ENCODE assay signal across 21 cellular contexts in genomic region chr15:62833671-62834070, GRCh38.
DNase-seq lines count a peak whose midpoint lies in the region; ATAC-seq, FAIRE-seq and TF ChIP-seq lines count a peak whose summit lies in the region.
"Had no signal": no experiment of that assay in that cellular context is flagged by ENCODE, and none has a peak within 500 bp of the region (broad histone marks: within the 10 kb centered on the region; RNA-seq: fewer than 3 reads in every experiment).

No MANE protein-coding gene starts in this region.

- no peak overlapping the region for H3K27ac Mint-ChIP-seq in GM23338
- H3K27ac Mint-ChIP-seq: CD14-positive monocyte had no signal

- H3K23me2 ChIP-seq in H1 (ENCODE audit: low read depth, low read length): no peaks in the 10 kb centered on the region

- no peak overlapping the region for H4K5ac ChIP-seq in H1 (ENCODE audit: insufficient read length, low read depth, low read length)

- POLR2A ChIA-PET in H1 (lab: Charles Lee; ENCODE audit: partially characterized antibody): interaction anchor here (1.1 to 1.2 kb wide), 2 partner anchors 8 to 11 kb away, joined by 3 to 4 read pairs; no protein-coding TSS in a partner anchor

- H3K27me3 Mint-ChIP-seq in GM23338 (ENCODE audit: insufficient read depth, low read depth, poor library complexity): peaks cover 5% of the 10 kb centered on the region

- H3K36me3 Mint-ChIP-seq in GM23338 (ENCODE audit: low read depth): peaks cover 5% of the 10 kb centered on the region; the same call in 1 of the 3 replicates
- H3K36me3 Mint-ChIP-seq: CD14-positive monocyte had no signal

- no peaks in the 10 kb centered on the region for H3K79me1 ChIP-seq in H1 (ENCODE audit: low read depth, low read length)

- no peak overlapping the region for H2BK120ac ChIP-seq in H1 (replicated peaks; ENCODE audit: low read depth, low read length)

- no peak overlapping the region for H3K14ac ChIP-seq in H1 (ENCODE audit: insufficient read length)

- no peak overlapping the region for H3K18ac ChIP-seq in H1 (ENCODE audit: extremely low read depth, low read length)

- FAIRE-seq in H1 (lab: Jason Lieb, UNC): no peak
- FAIRE-seq: K562 had no signal

- H2BK12ac ChIP-seq in H1 (ENCODE audit: low read depth, low read length): no peak overlapping the region

- H3K9ac ChIP-seq in H1 (replicated peaks in 1 of 4; ENCODE audit: extremely low read depth in 1 of 4, low read depth in 3 of 4, low read length in 3 of 4): no peak overlapping the region
- H3K9ac ChIP-seq: SK-N-SH had no signal

- no peaks in the 10 kb centered on the region for H3K27me3 ChIP-seq in GM23338 (ENCODE audit: insufficient read depth)
- no peaks in the 10 kb centered on the region for H3K27me3 ChIP-seq in H1 (replicated peaks in 1 of 4; ENCODE audit: control insufficient read depth in 3 of 4, extremely low read depth in 1 of 4, insufficient read depth in 3 of 4, low read length in 3 of 4)
- no peaks in the 10 kb centered on the region for H3K27me3 ChIP-seq in hepatocyte

- H3K4me2 ChIP-seq in GM23338 (no peak overlapping the region), H1 (ENCODE audit: insufficient read depth in 1 of 2, low read depth in 2 of 2, low read length in 2 of 2) (no peak overlapping the region), hepatocyte (no peak overlapping the region)
- H3K4me2 ChIP-seq: SK-N-SH had no signal

- CTCF ChIA-PET in H1 (lab: Charles Lee; ENCODE audit: partially characterized antibody): no interaction called here

- TF ChIP-seq POLR2A in H1 (IDR thresholded peaks at IDR 0.05; ENCODE audit: control extremely low read depth in 1 of 2, low read depth in 2 of 2, low read length in 2 of 2) (no peak), GM18505 (IDR thresholded peaks at IDR 0.05; ENCODE audit: borderline replicate concordance, extremely low read depth, insufficient read depth, insufficient read length) (no peak)

- no peak overlapping the region for H2BK5ac ChIP-seq in H1 (ENCODE audit: low read depth, low read length)

- H3F3A ChIP-seq in GM23338 (replicated peaks; ENCODE audit: low read depth): no peaks in the 10 kb centered on the region

- TF ChIP-seq CTCF in GM23338 (conservative IDR thresholded peaks at IDR 0.05; ENCODE audit: low read depth in 2 of 2) (no peak), H1 (IDR thresholded peaks at IDR 0.05; ENCODE audit: control extremely low read depth in 1 of 3, insufficient read depth in 1 of 3, low read depth in 1 of 3, low read length in 3 of 3) (no peak), hepatocyte (IDR thresholded peaks at IDR 0.05; ENCODE audit: poor library complexity) (no peak)

- TF ChIP-seq EP300 in H1 (IDR thresholded peaks at IDR 0.05; ENCODE audit: borderline replicate concordance in 1 of 2, low read depth in 2 of 2, low read length in 2 of 2): no peak

- H3K4me1 Mint-ChIP-seq in GM23338: peaks cover 5% of the 10 kb centered on the region; the same call in 2 of the 3 replicates

- H2AK5ac ChIP-seq in H1 (ENCODE audit: low read depth, low read length): no peak overlapping the region

- H2AFZ ChIP-seq in GM23338 (no peak overlapping the region), H1 (ENCODE audit: low read length) (no peak overlapping the region), hepatocyte (no peak overlapping the region)

- H2BK20ac ChIP-seq in H1 (ENCODE audit: low read length): 0 out of 2 replicates have a peak overlapping the region, but pooled peaks have one; percentile 17

- DNase-seq in GM23338 (ENCODE audit: low spot score) (no peak), H1 (ENCODE audit: low read depth in 1 of 2, low spot score in 2 of 2) (no peak), hepatocyte (ENCODE audit: low spot score) (peak; percentile 54), sciatic nerve (ENCODE audit: low spot score) (no peak), NCI-H345 treated with DMSO at 0.1 percent for 48 hours (lab: John Stamatoyannopoulos, UW; ENCODE audit: unreplicated experiment) (no peak)
- DNase-seq in stimulated activated CD8-positive, alpha-beta memory T cell treated with anti-CD3 and anti-CD28 coated beads, Interleukin-4, amount 100 ng/mL, for 48 hours: no peak
- DNase-seq: ACHN, DMS79, NCI-H1105 treated with DMSO at 0.1 percent for 48 hours, NCI-H1694 treated with DMSO at 0.1 percent for 48 hours, NCI-H2227 treated with DMSO at 0.1 percent for 48 hours, NCI-H524, NCI-H82, OCI-M1, SHP77 treated with DMSO at 0.1 percent for 48 hours, SK-N-SH had no signal

- no peak for TF ChIP-seq RAD21 in H1 (IDR thresholded peaks at IDR 0.05 in 1 of 2, conservative IDR thresholded peaks at IDR 0.05 in 1 of 2; ENCODE audit: low read depth in 2 of 2, low read length in 2 of 2)

- no peak overlapping the region for H3K23ac ChIP-seq in H1 (ENCODE audit: insufficient read length)

- 91% methylated on average over 10 of the region's 10 CpGs; no CpG with 5 or more reads in 1 of the 2 experiments for WGBS in H1 (ENCODE audit: extremely low coverage in 1 of 2, insufficient coverage in 1 of 2, insufficient read length in 1 of 2, insufficient replicate concordance in 2 of 2, low coverage in 1 of 2, low lambda C conversion rate in 2 of 2, missing lambda C conversion rate in 1 of 2), 2 experiments
- 52% methylated on average over 10 of the region's 10 CpGs for WGBS in hepatocyte (ENCODE audit: low lambda C conversion rate, missing lambda C conversion rate)

- H3K56ac ChIP-seq in H1 (replicated peaks; ENCODE audit: insufficient read length, low read depth, low read length): no peak overlapping the region

- H4K20me1 ChIP-seq in GM23338 (replicated peaks; ENCODE audit: insufficient read depth): no peaks in the 10 kb centered on the region
- H4K20me1 ChIP-seq in H1 (replicated peaks in 1 of 2; ENCODE audit: control insufficient read depth in 1 of 2, insufficient read depth in 2 of 2, low read length in 2 of 2): no peaks in the 10 kb centered on the region
- no peaks in the 10 kb centered on the region for H4K20me1 ChIP-seq in hepatocyte (ENCODE audit: insufficient read depth, poor library complexity, severe bottlenecking)

- intact Hi-C loops in sciatic nerve (cut with DNase I): no loop called here

- H4K91ac ChIP-seq in H1 (replicated peaks; ENCODE audit: insufficient read length, low read length): no peak overlapping the region

- H3K9me3 ChIP-seq in H1 (ENCODE audit: insufficient read depth in 2 of 2, low read depth in 1 of 2, low read length in 1 of 2) (no peaks in the 10 kb centered on the region), hepatocyte (ENCODE audit: low read depth) (no peaks in the 10 kb centered on the region)
- H3K9me3 ChIP-seq: SK-N-SH had no signal

- ATAC-seq in GM23338 (peak; percentile 59; the same call in 2 of the 3 replicates), sciatic nerve (peak; percentile 49), HG03469 (IDR thresholded peaks at IDR 0.05; ENCODE audit: unreplicated experiment) (no peak), GM18505 (IDR thresholded peaks at IDR 0.05; ENCODE audit: unreplicated experiment) (no peak)
- ATAC-seq: HCT116, K562 had no signal

- H4K8ac ChIP-seq in H1 (ENCODE audit: extremely low read depth, insufficient read depth, low read length): no peak overlapping the region

- H3K4me1 ChIP-seq in GM23338 (ENCODE audit: insufficient read depth) (no peaks in the 10 kb centered on the region), H1 (replicated peaks in 1 of 4; ENCODE audit: control insufficient read depth in 3 of 4, insufficient read depth in 4 of 4, low read length in 3 of 4) (peaks cover 0 to 3% (median 1%) of the 10 kb centered on the region in 4 experiments; a peak in 3 of 7 replicates), hepatocyte (ENCODE audit: insufficient read depth) (peaks cover 18% of the 10 kb centered on the region)

- H3K36me3 ChIP-seq in GM23338 (ENCODE audit: insufficient read depth) (no peaks in the 10 kb centered on the region), H1 (ENCODE audit: control insufficient read depth in 2 of 4, insufficient read depth in 4 of 4, low read length in 3 of 4) (no peaks in the 10 kb centered on the region; a peak in 1 of 8 replicates), hepatocyte (replicated peaks; ENCODE audit: insufficient read depth, low read depth) (no peaks in the 10 kb centered on the region)

- H3K79me2 ChIP-seq in GM23338 (replicated peaks; ENCODE audit: insufficient read depth): no peaks in the 10 kb centered on the region
- no peaks in the 10 kb centered on the region for H3K79me2 ChIP-seq in H1 (ENCODE audit: control insufficient read depth in 1 of 2, insufficient read depth in 2 of 2, low read length in 2 of 2)
- H3K79me2 ChIP-seq in hepatocyte: no peaks in the 10 kb centered on the region

- no peak overlapping the region for H3K4me3 Mint-ChIP-seq in GM23338
- H3K4me3 Mint-ChIP-seq: CD14-positive monocyte had no signal

- H3K9me3 Mint-ChIP-seq in GM23338: no peaks in the 10 kb centered on the region

- H3K9me2 ChIP-seq in GM23338 (ENCODE audit: insufficient read depth): peaks cover 10% of the 10 kb centered on the region; the same call in 1 of the 2 replicates
- no peaks in the 10 kb centered on the region for H3K9me2 ChIP-seq in hepatocyte (replicated peaks; ENCODE audit: insufficient read depth)
- H3K9me2 ChIP-seq: SK-N-SH had no signal

- H3K27ac ChIP-seq in GM23338 (ENCODE audit: low read depth): no peak overlapping the region
- H3K27ac ChIP-seq in H1 (ENCODE audit: low read depth, low read length): no peak overlapping the region
- peak overlapping the region; percentile 78 for H3K27ac ChIP-seq in hepatocyte

- H2BK15ac ChIP-seq in H1 (ENCODE audit: low read length): no peak overlapping the region

- H3K4me3 ChIP-seq in GM23338: no peak overlapping the region
- H3K4me3 ChIP-seq in H1 (ENCODE audit: extremely low read depth in 1 of 4, insufficient read depth in 2 of 4, low read depth in 3 of 4, low read length in 4 of 4): no peak overlapping the region
- H3K4me3 ChIP-seq in hepatocyte: no peak overlapping the region
- H3K4me3 ChIP-seq: K562 had no signal

- H3K4ac ChIP-seq in H1 (replicated peaks; ENCODE audit: insufficient read length, low read depth, low read length): no peak overlapping the region

TF ChIP-seq in GM23338, 12 proteins besides CTCF, POLR2A, EP300 and RAD21 (continues in another document):
- TF ChIP-seq NANOG (IDR thresholded peaks at IDR 0.05; ENCODE audit: borderline replicate concordance) (no peak), EZH2phosphoT487 (IDR thresholded peaks at IDR 0.05; ENCODE audit: unreplicated experiment) (no peak), JUNB (IDR thresholded peaks at IDR 0.05; ENCODE audit: unreplicated experiment) (no peak)

TF ChIP-seq in H1, 55 proteins besides CTCF, POLR2A, EP300 and RAD21 (continues in another document):
- TF ChIP-seq BRCA1 (IDR thresholded peaks at IDR 0.05; ENCODE audit: low read depth, low read length) (no peak), SP1 (IDR thresholded peaks at IDR 0.05; ENCODE audit: low read depth, low read length) (no peak), POU5F1 (IDR thresholded peaks at IDR 0.05; ENCODE audit: low read depth, low read length) (no peak), E2F6 (IDR thresholded peaks at IDR 0.05) (peak; percentile 29; the same call in 1 of the 2 replicates)

Comparison
In these comparisons a context has a peak if more than half of its experiments do, and no peak if none do; other contexts are left out.
1. ATAC-seq: peak in GM23338 (single experiment) and sciatic nerve (single experiment); none in HG03469 (single experiment) and GM18505 (single experiment).